ENCODE assay signal across 16 cellular contexts in the genomic region with DNA sequence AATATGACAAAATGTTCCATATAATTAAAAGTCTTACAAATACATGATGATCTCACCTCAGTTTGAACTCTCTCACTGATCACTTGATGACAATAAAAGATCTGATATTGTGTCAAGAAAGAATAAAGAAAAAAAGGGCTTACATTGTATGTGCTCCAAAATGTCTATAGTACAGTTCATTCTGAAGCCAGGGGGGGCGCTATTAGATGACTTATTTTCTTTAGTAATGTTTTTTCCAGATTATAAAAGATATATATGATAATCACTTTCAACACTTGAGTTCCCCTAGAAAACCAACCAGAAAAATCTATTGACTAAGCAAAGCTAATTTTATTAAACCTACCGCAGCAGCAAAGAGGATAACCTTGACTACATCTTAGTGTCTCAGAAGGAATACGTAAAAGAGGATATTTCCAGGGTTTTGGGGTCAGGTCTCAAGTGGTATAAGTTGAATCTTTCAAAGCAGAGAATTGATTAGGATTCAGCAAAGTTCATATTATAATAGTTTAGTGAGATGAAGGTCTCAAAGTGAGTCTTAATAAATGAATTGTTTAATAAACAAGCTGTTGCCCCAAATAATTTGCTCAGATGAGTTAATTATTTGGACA. TPM values are rescaled to one million over a fixed set of nuclear protein-coding genes. Genes with fewer than 3 reads are reported as not detected.
DNase-seq lines count a peak whose midpoint lies in the region; ATAC-seq and TF ChIP-seq lines count a peak whose summit lies in the region.
"Had no signal": no experiment of that assay in that cellular context is flagged by ENCODE, and none has a peak within 500 bp of the region (broad histone marks: within the 10 kb centered on the region; RNA-seq: fewer than 3 reads in every experiment).

No MANE protein-coding gene starts in this region.

- H3K79me2 ChIP-seq in GM23338 (replicated peaks; ENCODE audit: insufficient read depth): no peaks in the 10 kb centered on the region

- CTCF ChIA-PET in CD4-positive, alpha-beta memory T cell (lab: Charles Lee; ENCODE audit: partially characterized antibody): no interaction called here

- peaks cover 24% of the 10 kb centered on the region; the same call in 2 of the 3 replicates for H3K36me3 Mint-ChIP-seq in GM23338 (ENCODE audit: low read depth)
- no peaks in the 10 kb centered on the region for H3K36me3 Mint-ChIP-seq in CD4-positive, alpha-beta memory T cell
- H3K36me3 Mint-ChIP-seq: CD4-positive, CD25-positive, alpha-beta regulatory T cell had no signal

- no peaks in the 10 kb centered on the region for H3F3A ChIP-seq in GM23338 (replicated peaks; ENCODE audit: low read depth)

- H3K4me2 ChIP-seq in GM23338: no peak overlapping the region

- no peaks in the 10 kb centered on the region for H4K20me1 ChIP-seq in GM23338 (replicated peaks; ENCODE audit: insufficient read depth)

- TF ChIP-seq CTCF in GM23338 (conservative IDR thresholded peaks at IDR 0.05; ENCODE audit: low read depth in 2 of 2) (peak in 1 of 2 experiments; percentile 92; a peak in 3 of 4 replicates), RWPE2 (IDR thresholded peaks at IDR 0.05; ENCODE audit: poor library complexity, severe bottlenecking) (peak; percentile 32), foreskin fibroblast (IDR thresholded peaks at IDR 0.05; ENCODE audit: low read depth, low read length) (peak; percentile 18)

- H2AFZ ChIP-seq in GM23338: no peak overlapping the region

- H3K27me3 Mint-ChIP-seq in GM23338 (ENCODE audit: insufficient read depth, low read depth, poor library complexity): no peaks in the 10 kb centered on the region
- no peaks in the 10 kb centered on the region for H3K27me3 Mint-ChIP-seq in CD4-positive, alpha-beta memory T cell
- H3K27me3 Mint-ChIP-seq: activated CD4-positive, alpha-beta T cell treated with anti-CD3 and anti-CD28 coated beads, Interleukin-2, amount 10 ng/mL, durations not matched to agents 7 days and 5 days; CD4-positive, CD25-positive, alpha-beta regulatory T cell had no signal

- no peaks in the 10 kb centered on the region for H3K36me3 ChIP-seq in GM23338 (ENCODE audit: insufficient read depth)
- no peaks in the 10 kb centered on the region for H3K36me3 ChIP-seq in RWPE2 (ENCODE audit: low read depth)
- H3K36me3 ChIP-seq in CD4-positive, alpha-beta memory T cell (ENCODE audit: insufficient read depth, low read length): no peaks in the 10 kb centered on the region

- H3K27ac ChIP-seq in GM23338 (ENCODE audit: low read depth) (no peak overlapping the region), RWPE2 (ENCODE audit: poor library complexity, severe bottlenecking) (no peak overlapping the region)
- no peak overlapping the region for H3K27ac ChIP-seq in CD4-positive, alpha-beta memory T cell (ENCODE audit: low read depth, low read length)

- H3K4me3 Mint-ChIP-seq in GM23338: no peak overlapping the region
- H3K4me3 Mint-ChIP-seq in CD4-positive, alpha-beta memory T cell: no peak overlapping the region
- H3K4me3 Mint-ChIP-seq: activated CD4-positive, alpha-beta T cell treated with anti-CD3 and anti-CD28 coated beads, Interleukin-2, amount 10 ng/mL, durations not matched to agents 7 days and 5 days; CD4-positive, CD25-positive, alpha-beta regulatory T cell had no signal

- H3K4me3 ChIP-seq in GM23338 (no peak overlapping the region), RWPE2 (ENCODE audit: severe bottlenecking) (no peak overlapping the region), foreskin fibroblast (ENCODE audit: low read depth in 1 of 2, low read length in 2 of 2) (no peak overlapping the region)
- H3K4me3 ChIP-seq in CD4-positive, alpha-beta memory T cell (ENCODE audit: low read length in 2 of 2): no peak overlapping the region

- POLR2A ChIA-PET in CD4-positive, alpha-beta memory T cell (lab: Charles Lee; ENCODE audit: partially characterized antibody): no interaction called here

- no peaks in the 10 kb centered on the region for H3K9me3 ChIP-seq in RWPE2 (ENCODE audit: severe bottlenecking)
- no peaks in the 10 kb centered on the region for H3K9me3 ChIP-seq in CD4-positive, alpha-beta memory T cell (ENCODE audit: control insufficient read depth in 1 of 2, low read length in 2 of 2)

- peaks cover 5% of the 10 kb centered on the region; the same call in 1 of the 2 replicates for H3K9me2 ChIP-seq in GM23338 (ENCODE audit: insufficient read depth)

- H3K27me3 ChIP-seq in GM23338 (ENCODE audit: insufficient read depth) (no peaks in the 10 kb centered on the region), RWPE2 (ENCODE audit: insufficient read depth, poor library complexity, severe bottlenecking) (no peaks in the 10 kb centered on the region)
- no peaks in the 10 kb centered on the region for H3K27me3 ChIP-seq in CD4-positive, alpha-beta memory T cell (ENCODE audit: insufficient read depth, low read length)

- H3K4me1 Mint-ChIP-seq in GM23338: peaks cover 22% of the 10 kb centered on the region; the same call in 2 of the 3 replicates
- no peaks in the 10 kb centered on the region for H3K4me1 Mint-ChIP-seq in CD4-positive, alpha-beta memory T cell
- H3K4me1 Mint-ChIP-seq: activated CD4-positive, alpha-beta T cell treated with anti-CD3 and anti-CD28 coated beads, Interleukin-2, amount 10 ng/mL, durations not matched to agents 7 days and 5 days; CD4-positive, CD25-positive, alpha-beta regulatory T cell had no signal

- in situ Hi-C loops in ACHN (cut with HindIII; ENCODE audit: low pct_ligation_motif_present, low pct_unique_long_range_greater_than_20kb, low sequenced_read_pairs): no loop called here

- no peak overlapping the region for H3K27ac Mint-ChIP-seq in GM23338
- no peak overlapping the region for H3K27ac Mint-ChIP-seq in CD4-positive, alpha-beta memory T cell
- H3K27ac Mint-ChIP-seq: activated CD4-positive, alpha-beta T cell treated with anti-CD3 and anti-CD28 coated beads, Interleukin-2, amount 10 ng/mL, durations not matched to agents 7 days and 5 days; CD4-positive, CD25-positive, alpha-beta regulatory T cell had no signal

- ATAC-seq in GM23338 (no peak; the same call in 2 of the 3 replicates), RWPE2 (ENCODE audit: low read depth) (no peak), HG03521 (IDR thresholded peaks at IDR 0.05; ENCODE audit: unreplicated experiment) (no peak), HG03571 (IDR thresholded peaks at IDR 0.05; ENCODE audit: unreplicated experiment) (no peak)
- ATAC-seq: stimulated activated naive CD8-positive, alpha-beta T cell treated with anti-CD3 and anti-CD28 coated beads, Interleukin-15, Interleukin-2, amounts not matched to agents 100 U/mL and 50 U/mL, for 24 hours had no signal

- H3K9me3 Mint-ChIP-seq in GM23338: peaks cover 15% of the 10 kb centered on the region; the same call in 2 of the 3 replicates
- H3K9me3 Mint-ChIP-seq in CD4-positive, alpha-beta memory T cell: peaks cover 0 to 8% (median 4%) of the 10 kb centered on the region in 8 donors
- H3K9me3 Mint-ChIP-seq: activated CD4-positive, alpha-beta T cell treated with anti-CD3 and anti-CD28 coated beads, Interleukin-2, amount 10 ng/mL, durations not matched to agents 7 days and 5 days had no signal

- DNase-seq in ACHN (peak; percentile 36), GM23338 (ENCODE audit: low spot score) (peak; percentile 64), RWPE2 (ENCODE audit: low spot score) (no peak), foreskin fibroblast (peak; percentile 2 to 42), anterior cingulate cortex (lab: John Stamatoyannopoulos, UW) (no peak)
- no peak for DNase-seq in CD4-positive, alpha-beta memory T cell
- DNase-seq: activated CD4-positive, alpha-beta T cell treated with anti-CD3 and anti-CD28 coated beads, Interleukin-2, amount 10 ng/mL, durations not matched to agents 7 days and 5 days; activated naive CD4-positive, alpha-beta T cell treated with anti-CD3 and anti-CD28 coated beads, Interleukin-2, amount 50 U/mL, for 16 hours; CD4-positive, CD25-positive, alpha-beta regulatory T cell; effector memory CD4-positive, alpha-beta T cell; GOT3; NCI-H1694; SIG-M5; stimulated activated naive CD8-positive, alpha-beta T cell treated with anti-CD3 and anti-CD28 coated beads, Interleukin-15, Interleukin-2, amounts not matched to agents 100 U/mL and 50 U/mL, for 24 hours had no signal

- H3K4me1 ChIP-seq in GM23338 (ENCODE audit: insufficient read depth) (peaks cover 20% of the 10 kb centered on the region), RWPE2 (ENCODE audit: insufficient read depth, poor library complexity, severe bottlenecking) (no peaks in the 10 kb centered on the region)
- H3K4me1 ChIP-seq in CD4-positive, alpha-beta memory T cell (ENCODE audit: insufficient read depth, low read length): no peaks in the 10 kb centered on the region

- intact Hi-C loops in CD4-positive, alpha-beta memory T cell (cut with micrococcal nuclease): no loop called here

TF ChIP-seq in GM23338, 12 proteins besides CTCF, POLR2A, EP300 and RAD21 (continues in another document):
- TF ChIP-seq ZNF331 (CRISPR knock-in tag; IDR thresholded peaks at IDR 0.05; ENCODE audit: low read depth) (no peak), JUNB (IDR thresholded peaks at IDR 0.05; ENCODE audit: unreplicated experiment) (no peak), EZH2 (IDR thresholded peaks at IDR 0.05; ENCODE audit: low read depth, unreplicated experiment) (no peak), CREB1 (CRISPR knock-in tag; IDR thresholded peaks at IDR 0.05; ENCODE audit: low read depth) (no peak), STAT1 (IDR thresholded peaks at IDR 0.05; ENCODE audit: unreplicated experiment) (no peak), EZH2phosphoT487 (IDR thresholded peaks at IDR 0.05; ENCODE audit: unreplicated experiment) (no peak)

RNA-seq across cellular contexts. Expression of a gene that starts 55.8 kb away (rescaled TPM):
- 18.5 and 20.1 TPM in 2 replicates for total RNA-seq in GM23338 (2014; rRNA removed; shearing (Covaris generic))
- 39.4 and 42.2 TPM in 2 replicates for polyA plus RNA-seq in GM23338 (2016; fragmentation: Nextera tagmentation; extraction: Ambion mirVana)
- not detected for total RNA-seq in CD4-positive, alpha-beta memory T cell
- polyA plus RNA-seq in CD4-positive, alpha-beta memory T cell: under 1 TPM in 1 of 2 donors, not detected in 1; 0.11 TPM
- total RNA-seq: activated CD4-positive, alpha-beta T cell treated with anti-CD3 and anti-CD28 coated beads, Interleukin-2, amount 10 ng/mL, durations not matched to agents 7 days and 5 days; CD4-positive, CD25-positive, alpha-beta regulatory T cell had no signal

Comparison
In these comparisons a context has a peak if more than half of its experiments do, and no peak if none do; other contexts are left out.
1. DNase-seq: peak in ACHN (single experiment), GM23338 (single experiment) and foreskin fibroblast (2 of 2); none in RWPE2 (single experiment), anterior cingulate cortex (0 of 58) and CD4-positive, alpha-beta memory T cell (0 of 5).
2. RNA of a gene that starts 55.8 kb away (total RNA-seq): 18.5 to 20.1 TPM in GM23338; not detected in CD4-positive, alpha-beta memory T cell; every median in the first group is over 10 times any median in the second.